In the genomic region with DNA sequence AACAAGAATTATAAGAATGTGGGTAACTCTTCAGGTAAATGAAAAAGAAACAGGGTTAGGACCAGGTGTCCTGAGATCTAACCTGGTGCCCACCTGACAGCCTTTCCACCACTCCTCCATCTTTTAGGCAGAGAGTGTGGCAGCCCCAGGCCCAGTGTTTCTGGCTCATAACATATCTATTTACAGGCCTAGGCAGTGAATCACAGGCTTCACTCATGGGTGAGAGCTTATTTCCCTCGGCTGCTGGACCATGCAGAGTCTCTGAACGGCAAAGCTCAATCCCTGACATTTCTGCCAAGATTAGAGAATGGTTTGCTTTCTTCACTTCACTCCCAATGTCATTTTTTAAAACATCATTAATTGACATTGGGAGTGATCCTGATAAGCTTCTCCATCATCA, we compare ENCODE assay signal across 31 cellular contexts.
"Had no signal": no experiment of that assay in that cellular context is flagged by ENCODE, and none has a peak within 500 bp of the region (broad histone marks: within the 10 kb centered on the region; RNA-seq: fewer than 3 reads in every experiment).

No MANE protein-coding gene starts in this region.

- ATAC-seq: activated CD4-positive, CD25-positive, alpha-beta regulatory T cell treated with anti-CD3 and anti-CD28 coated beads, Interleukin-2, amount 50 U/mL, for 24 hours; gastroesophageal sphincter; left colon; naive thymus-derived CD4-positive, alpha-beta T cell; pancreas had no signal

- H3K27me3 Mint-ChIP-seq: activated naive CD8-positive, alpha-beta T cell treated with anti-CD3 and anti-CD28 coated beads for 36 hours; naive thymus-derived CD4-positive, alpha-beta T cell had no signal

- DNase-seq: activated CD4-positive, alpha-beta T cell treated with anti-CD3 and anti-CD28 coated beads for 48 hours; activated CD4-positive, alpha-beta T cell treated with anti-CD3 and anti-CD28 coated beads, Interleukin-2, amount 50 U/mL, for 48 hours; activated CD8-positive, alpha-beta memory T cell treated with anti-CD3 and anti-CD28 coated beads for 24 hours; activated effector memory CD4-positive, alpha-beta T cell treated with anti-CD3 and anti-CD28 coated beads, Interleukin-2, amount 50 U/mL, for 16 hours; activated naive CD4-positive, alpha-beta T cell treated with anti-CD3 and anti-CD28 coated beads for 36 hours; activated naive CD8-positive, alpha-beta T cell treated with anti-CD3 and anti-CD28 coated beads for 36 hours; central memory CD4-positive, alpha-beta T cell; dermis blood vessel endothelial cell; effector CD4-positive, alpha-beta T cell; islet precursor cell; left colon; naive thymus-derived CD4-positive, alpha-beta T cell; pancreas; sigmoid colon; stimulated activated CD4-positive, alpha-beta T cell treated with anti-CD3 and anti-CD28 coated beads, Interleukin-15, amount 100 ng/mL, for 24 hours; stimulated activated CD4-positive, alpha-beta T cell treated with anti-CD3 and anti-CD28 coated beads, Interleukin-2, amount 100 ng/mL, for 24 hours; stimulated activated naive CD4-positive, alpha-beta T cell; SW 1271; T-helper 9 cell; upper lobe of left lung; WERI-Rb-1 had no signal

- H3K9me3 ChIP-seq: breast epithelium, gastroesophageal sphincter, pancreas, prostate gland, sigmoid colon, upper lobe of left lung, vagina had no signal

- H3K27me3 ChIP-seq: breast epithelium, gastroesophageal sphincter, hepatocyte, pancreas, sigmoid colon, upper lobe of left lung, vagina had no signal

- H3K27ac ChIP-seq: breast epithelium, epithelial cell of prostate, hepatocyte, pancreas, prostate gland, upper lobe of left lung, vagina, WERI-Rb-1 had no signal

- H3K4me3 ChIP-seq: breast epithelium, gastroesophageal sphincter, hepatocyte, pancreas, prostate gland, sigmoid colon, upper lobe of left lung, vagina had no signal

- H3K9me3 Mint-ChIP-seq: activated naive CD4-positive, alpha-beta T cell treated with anti-CD3 and anti-CD28 coated beads for 36 hours; activated naive CD8-positive, alpha-beta T cell treated with anti-CD3 and anti-CD28 coated beads for 36 hours; activated T-helper 1 cell treated with anti-CD3 and anti-CD28 coated beads, Interleukin-12 subunit alpha, Interleukin-12 subunit beta, Interleukin-2, Interleukin-4 antibody, amounts not matched to agents 30 ng/mL and 10 ng/mL and 1 ng/mL, durations not matched to agents 14 hours and 24 hours and 36 hours; naive thymus-derived CD4-positive, alpha-beta T cell; T-helper 1 cell treated with Interleukin-12 subunit alpha and Interleukin-12 subunit beta and Interleukin-4 antibody, amounts not matched to agents 30 μg/mL and 1 μg/mL, for 36 hours had no signal

- H3K36me3 ChIP-seq: breast epithelium, gastroesophageal sphincter, prostate gland, sigmoid colon, upper lobe of left lung, vagina, WERI-Rb-1 had no signal

- H3K36me3 Mint-ChIP-seq: activated naive CD8-positive, alpha-beta T cell treated with anti-CD3 and anti-CD28 coated beads for 36 hours; naive thymus-derived CD4-positive, alpha-beta T cell had no signal

- H3K27ac Mint-ChIP-seq: activated naive CD4-positive, alpha-beta T cell treated with anti-CD3 and anti-CD28 coated beads for 36 hours; activated naive CD8-positive, alpha-beta T cell treated with anti-CD3 and anti-CD28 coated beads for 36 hours; activated T-helper 1 cell treated with anti-CD3 and anti-CD28 coated beads, Interleukin-12 subunit alpha, Interleukin-12 subunit beta, Interleukin-2, Interleukin-4 antibody, amounts not matched to agents 30 ng/mL and 10 ng/mL and 1 ng/mL, durations not matched to agents 14 hours and 24 hours and 36 hours; mesothelial cell of epicardium; naive thymus-derived CD4-positive, alpha-beta T cell; T-helper 1 cell treated with Interleukin-12 subunit alpha and Interleukin-12 subunit beta and Interleukin-4 antibody, amounts not matched to agents 30 μg/mL and 1 μg/mL, for 36 hours had no signal

- H3K4me2 ChIP-seq: hepatocyte had no signal

- H3K4me1 ChIP-seq: breast epithelium, pancreas, prostate gland had no signal

- H2AFZ ChIP-seq: hepatocyte had no signal

- H3K4me1 Mint-ChIP-seq: mesothelial cell of epicardium had no signal

- H3K4me3 Mint-ChIP-seq: activated naive CD4-positive, alpha-beta T cell treated with anti-CD3 and anti-CD28 coated beads for 36 hours; activated naive CD8-positive, alpha-beta T cell treated with anti-CD3 and anti-CD28 coated beads for 36 hours; activated T-helper 1 cell treated with anti-CD3 and anti-CD28 coated beads, Interleukin-12 subunit alpha, Interleukin-12 subunit beta, Interleukin-2, Interleukin-4 antibody, amounts not matched to agents 30 ng/mL and 10 ng/mL and 1 ng/mL, durations not matched to agents 14 hours and 24 hours and 36 hours; mesothelial cell of epicardium; naive thymus-derived CD4-positive, alpha-beta T cell; T-helper 1 cell treated with Interleukin-12 subunit alpha and Interleukin-12 subunit beta and Interleukin-4 antibody, amounts not matched to agents 30 μg/mL and 1 μg/mL, for 36 hours had no signal
